In the genomic region with DNA sequence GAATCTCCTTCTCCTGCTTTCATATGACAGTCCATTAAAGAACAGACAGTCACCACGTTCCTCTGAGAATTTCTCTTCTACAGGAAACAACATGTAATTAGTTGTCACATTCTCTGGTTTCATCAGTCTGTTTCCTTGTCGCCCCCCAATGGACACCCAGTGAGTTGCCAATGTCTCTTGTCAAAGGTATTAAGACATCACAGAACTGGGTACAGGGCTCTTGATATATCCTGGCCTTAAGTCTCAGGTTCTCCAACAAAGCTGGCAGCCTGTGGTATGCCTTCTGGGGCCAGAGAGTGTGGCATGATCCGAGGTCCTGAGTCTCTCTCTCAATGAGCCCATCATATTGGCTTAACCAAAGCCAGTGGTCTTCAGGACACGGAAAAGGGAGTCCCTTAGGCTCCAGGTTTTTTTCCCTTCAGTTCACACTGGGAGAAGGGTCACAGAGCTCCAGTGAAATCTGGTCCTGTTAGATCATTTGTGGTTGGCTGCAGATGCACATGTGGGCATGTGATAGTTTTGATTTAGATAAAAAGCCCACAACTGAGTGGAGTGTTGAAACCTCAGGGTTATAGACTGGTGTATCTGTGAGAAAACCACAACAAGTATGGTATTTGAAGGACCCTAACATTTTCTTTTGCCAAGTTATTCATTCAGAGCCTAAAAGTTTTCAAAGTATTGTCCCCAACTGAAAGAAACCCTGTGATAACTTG, we compare ENCODE assay signal across 9 cellular contexts. TPM values are rescaled to one million over a fixed set of nuclear protein-coding genes. Genes with fewer than 3 reads are reported as not detected.
DNase-seq lines count a peak whose midpoint lies in the region; ATAC-seq and TF ChIP-seq lines count a peak whose summit lies in the region.
"Had no signal": no experiment of that assay in that cellular context is flagged by ENCODE, and none has a peak within 500 bp of the region (broad histone marks: within the 10 kb centered on the region; RNA-seq: fewer than 3 reads in every experiment).

No MANE protein-coding gene starts in this region.

- no peak overlapping the region for H3K9ac ChIP-seq in OCI-LY1 (ENCODE audit: low read length)

- H3K4me3 Mint-ChIP-seq in chondrocyte (ENCODE audit: unreplicated experiment), result no peak overlapping the region

- H3K4me1 Mint-ChIP-seq in chondrocyte (ENCODE audit: low read depth), result no peaks in the 10 kb centered on the region

- H3K79me2 ChIP-seq in OCI-LY1 (ENCODE audit: insufficient read depth, low read length), result no peaks in the 10 kb centered on the region

- no peak overlapping the region for H2AFZ ChIP-seq in OCI-LY1 (ENCODE audit: low read length)

- peak; percentile 67 for ATAC-seq in GM18508 (IDR thresholded peaks at IDR 0.05; ENCODE audit: insufficient read depth, unreplicated experiment)
- ATAC-seq in HG03103 (IDR thresholded peaks at IDR 0.05; ENCODE audit: low read depth, unreplicated experiment), result peak; percentile 74
- ATAC-seq: gastrocnemius medialis had no signal

- TF ChIP-seq CTCF in AG09309 (IDR thresholded peaks at IDR 0.05; ENCODE audit: control insufficient read depth, insufficient read depth, low read depth, low read length, missing control alignments) (peak; percentile 81), OCI-LY1 (IDR thresholded peaks at IDR 0.05; ENCODE audit: low read length) (peak; percentile 77), chondrocyte (IDR thresholded peaks at IDR 0.05) (peak; percentile 64)

- no peaks in the 10 kb centered on the region for H3K4me1 ChIP-seq in OCI-LY1 (ENCODE audit: insufficient read depth, low read length, severe bottlenecking)
- no peaks in the 10 kb centered on the region for H3K4me1 ChIP-seq in effector memory CD4-positive, alpha-beta T cell (ENCODE audit: control insufficient read depth, insufficient read depth, low read length, poor library complexity, severe bottlenecking)
- H3K4me1 ChIP-seq: gastrocnemius medialis had no signal

- H3K9me2 ChIP-seq in OCI-LY1 (ENCODE audit: low read depth, low read length), result no peaks in the 10 kb centered on the region

- H3K4me2 ChIP-seq in OCI-LY1 (ENCODE audit: low read length), result no peak overlapping the region

- no peaks in the 10 kb centered on the region for H3K27me3 ChIP-seq in OCI-LY1 (ENCODE audit: insufficient read depth, low read length)
- no peaks in the 10 kb centered on the region for H3K27me3 ChIP-seq in effector memory CD4-positive, alpha-beta T cell (replicated peaks; ENCODE audit: control insufficient read depth, insufficient read depth, low read length, poor library complexity, severe bottlenecking)
- H3K27me3 ChIP-seq: gastrocnemius medialis had no signal

- no peak overlapping the region for H3K4me3 ChIP-seq in AG09309 (ENCODE audit: control insufficient read depth, low read depth, low read length)
- H3K4me3 ChIP-seq in OCI-LY1 (ENCODE audit: low read depth, low read length, poor library complexity, severe bottlenecking), result no peak overlapping the region
- no peak overlapping the region for H3K4me3 ChIP-seq in effector memory CD4-positive, alpha-beta T cell (ENCODE audit: insufficient read depth, low read depth, low read length, poor library complexity, severe bottlenecking)
- H3K4me3 ChIP-seq: gastrocnemius medialis had no signal

- H3K27ac ChIP-seq in OCI-LY1 (ENCODE audit: low read depth, low read length, poor library complexity, severe bottlenecking), result no peak overlapping the region
- no peak overlapping the region for H3K27ac ChIP-seq in effector memory CD4-positive, alpha-beta T cell (ENCODE audit: insufficient read depth, low read length, poor library complexity, severe bottlenecking)
- H3K27ac ChIP-seq: gastrocnemius medialis had no signal

- intact Hi-C loops in posterior vena cava (cut with DNase I), result no loop called here

- H3K9me3 Mint-ChIP-seq in chondrocyte (ENCODE audit: low read depth), result no peaks in the 10 kb centered on the region

- no peak for DNase-seq in AG09309 (ENCODE audit: low read depth)
- no peak for DNase-seq in chondrocyte (ENCODE audit: low spot score)
- peak; percentile 18 to 47 for DNase-seq in lung microvascular endothelial cell (ENCODE audit: low read depth in 2 of 2)
- DNase-seq in effector memory CD4-positive, alpha-beta T cell, result no peak
- DNase-seq in posterior vena cava (ENCODE audit: low spot score), result no peak

- no peaks in the 10 kb centered on the region for H3F3A ChIP-seq in OCI-LY1 (ENCODE audit: insufficient read depth, low read length)

- H3K9me3 ChIP-seq in OCI-LY1 (ENCODE audit: low read length), result no peaks in the 10 kb centered on the region
- H3K9me3 ChIP-seq in effector memory CD4-positive, alpha-beta T cell (ENCODE audit: control insufficient read depth, low read length), result no peaks in the 10 kb centered on the region
- H3K9me3 ChIP-seq: gastrocnemius medialis had no signal

- no peaks in the 10 kb centered on the region for H3K36me3 Mint-ChIP-seq in chondrocyte (ENCODE audit: low read depth)

- peaks cover 23% of the 10 kb centered on the region for H3K27me3 Mint-ChIP-seq in chondrocyte (ENCODE audit: low read depth)

- H4K20me1 ChIP-seq in OCI-LY1 (ENCODE audit: insufficient read depth, low read length), result no peaks in the 10 kb centered on the region

- no peaks in the 10 kb centered on the region for H3K36me3 ChIP-seq in OCI-LY1 (ENCODE audit: insufficient read depth, low read length)
- H3K36me3 ChIP-seq in effector memory CD4-positive, alpha-beta T cell (ENCODE audit: control insufficient read depth, insufficient read depth, low read length), result no peaks in the 10 kb centered on the region
- H3K36me3 ChIP-seq: gastrocnemius medialis had no signal

- no peak overlapping the region for H3K27ac Mint-ChIP-seq in chondrocyte (ENCODE audit: unreplicated experiment)

RNA-seq across cellular contexts. Expression of a gene that starts 46.9 kb away (rescaled TPM):
- total RNA-seq in chondrocyte (0.05 to 0.19 TPM in 2 of 3 replicates, not detected in the other), lung microvascular endothelial cell (not detected in 2 replicates), posterior vena cava (1 to 10 TPM in 1 of 2 donors, under 1 TPM in 1; 0.86 to 2.5 TPM)

Comparison
In these comparisons a context has a peak if more than half of its experiments do, and no peak if none do; other contexts are left out.
1. DNase-seq: peak in lung microvascular endothelial cell (2 of 2); none in AG09309 (single experiment), chondrocyte (single experiment), effector memory CD4-positive, alpha-beta T cell (0 of 3) and posterior vena cava (single experiment).
2. Peak in every context shown above with its lines, with median percentiles within 50 percentile points of each other: CTCF ChIP-seq.